ENCODE assay signal across 21 cellular contexts in the genomic region with DNA sequence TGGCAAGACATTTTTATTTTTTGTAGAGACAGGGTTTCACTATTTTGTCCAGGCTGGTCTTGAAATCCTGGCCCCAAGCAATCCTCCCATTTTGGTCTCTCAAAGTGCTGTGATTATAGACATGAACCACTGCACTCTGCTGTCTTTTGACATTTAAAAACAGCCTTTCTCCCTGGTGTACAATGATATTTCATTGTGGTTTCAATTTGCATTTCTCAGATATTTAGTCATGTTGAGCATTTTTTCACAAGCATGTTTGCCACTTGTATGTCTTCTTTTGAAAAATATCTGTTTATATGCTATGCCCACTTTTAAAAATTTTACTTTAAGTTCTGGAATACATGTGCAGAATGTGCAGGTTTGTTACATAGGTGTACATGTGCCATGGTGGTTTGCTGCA. TPM values are rescaled to one million over a fixed set of nuclear protein-coding genes. Genes with fewer than 3 reads are reported as not detected.
"Had no signal": no experiment of that assay in that cellular context is flagged by ENCODE, and none has a peak within 500 bp of the region (broad histone marks: within the 10 kb centered on the region; RNA-seq: fewer than 3 reads in every experiment).

No MANE protein-coding gene starts in this region.

RNA-seq across cellular contexts. Expression of gene CST1, which starts 27.9 kb away (rescaled TPM):
- total RNA-seq: cerebellum; colonic mucosa; esophagus mucosa; gastrocnemius medialis; kidney epithelial cell; left cardiac atrium; left lung; lung microvascular endothelial cell; naive thymus-derived CD8-positive, alpha-beta T cell; psoas muscle; renal cortical epithelial cell; right cardiac atrium; sigmoid colon; spleen; thoracic aorta; upper lobe of left lung had no signal
- polyA plus RNA-seq: naive thymus-derived CD8-positive, alpha-beta T cell; psoas muscle; right cardiac atrium; spleen had no signal

RNA-seq across cellular contexts. Expression of gene CST2, which starts 47.9 kb away (rescaled TPM):
- total RNA-seq: cerebellum; colonic mucosa; esophagus mucosa; gastrocnemius medialis; glomerular endothelial cell; hepatocyte; left cardiac atrium; lower leg skin; lung microvascular endothelial cell; mucosa of gallbladder; naive thymus-derived CD8-positive, alpha-beta T cell; ovary; psoas muscle; renal cortical epithelial cell; right cardiac atrium; sigmoid colon; spleen; thoracic aorta had no signal
- polyA plus RNA-seq: hepatocyte; naive thymus-derived CD8-positive, alpha-beta T cell; psoas muscle; right cardiac atrium had no signal
